ENCODE assay signal across 12 cellular contexts in genomic region chr1:109719337-109719837, GRCh38. TPM values are rescaled to one million over a fixed set of nuclear protein-coding genes. Genes with fewer than 3 reads are reported as not detected.
A peak's percentile ranks its signal among the peaks of the same experiment; 100 is the strongest.
DNase-seq lines count a peak whose midpoint lies in the region; ATAC-seq and TF ChIP-seq lines count a peak whose summit lies in the region.
"Had no signal": no experiment of that assay in that cellular context is flagged by ENCODE, and none has a peak within 500 bp of the region (broad histone marks: within the 10 kb centered on the region; RNA-seq: fewer than 3 reads in every experiment).

No MANE protein-coding gene starts in this region.

- peak; percentile 19 for DNase-seq in BJ (ENCODE audit: low read depth)
- DNase-seq in RKO (ENCODE audit: low spot score), result peak; percentile 48
- DNase-seq in fibroblast of mammary gland (ENCODE audit: low read depth), result peak; percentile 72
- no peak for DNase-seq in NK-92 treated with Interleukin-12 subunit alpha and Interleukin-12 subunit beta, amount 100 ng/mL, for 24 hours (lab: John Stamatoyannopoulos, UW)
- DNase-seq in COLO829 (ENCODE audit: low spot score), result no peak
- no peak for DNase-seq in left colon
- DNase-seq in coronary artery (ENCODE audit: low spot score), result no peak
- DNase-seq: activated CD4-positive, alpha-beta T cell treated with anti-CD3 and anti-CD28 coated beads, Interleukin-2, amount 10 ng/mL, durations not matched to agents 7 days and 5 days; NCI-H2081; SIG-M5 had no signal

- H3K4me3 ChIP-seq in BJ (ENCODE audit: low read depth, low read length), result no peak overlapping the region
- no peak overlapping the region for H3K4me3 ChIP-seq in fibroblast of mammary gland (ENCODE audit: control insufficient read depth, low read depth, low read length)
- H3K4me3 ChIP-seq in coronary artery, result no peak overlapping the region

- CTCF ChIA-PET in BJ (lab: Yijun Ruan, JAX), result interaction anchor here (1.1 to 1.6 kb wide), 2 partner anchors 79 to 186 kb away, joined by 3 to 4 read pairs; no protein-coding TSS in a partner anchor

- H3K27me3 ChIP-seq in BJ (ENCODE audit: control insufficient read depth, insufficient read depth, low read length), result no peaks in the 10 kb centered on the region

- H3K27ac ChIP-seq in coronary artery, result no peak overlapping the region

- TF ChIP-seq CTCF in BJ (IDR thresholded peaks at IDR 0.05; ENCODE audit: insufficient read depth, low read depth, low read length) (no peak), fibroblast of mammary gland (conservative IDR thresholded peaks at IDR 0.05; ENCODE audit: control insufficient read depth, insufficient read depth, low read depth, low read length) (no peak), coronary artery (IDR thresholded peaks at IDR 0.05) (no peak)

- ATAC-seq in GM19452 (IDR thresholded peaks at IDR 0.05; ENCODE audit: unreplicated experiment), result peak; percentile 67
- no peak for ATAC-seq in left colon

- intact Hi-C loops in left colon (cut with DNase I, micrococcal nuclease), result no loop called here

- POLR2A ChIA-PET in BJ (lab: Charles Lee), result no interaction called here

- no peaks in the 10 kb centered on the region for H3K36me3 ChIP-seq in BJ (ENCODE audit: control insufficient read depth, insufficient read depth, low read length)

RNA-seq across cellular contexts. Expression of gene GSTM5, which starts 7.3 kb away (rescaled TPM):
- 1.5 and 2.2 TPM in 2 replicates for polyA plus RNA-seq in BJ (2011; rRNA removed)
- 0.90 and 1.3 TPM in 2 replicates for polyA minus RNA-seq in BJ (2011; rRNA and poly(A)+ RNA removed)
- total RNA-seq in left colon, result 1 to 10 TPM in 1 of 2 donors, under 1 TPM in 1; 0.73 to 5.1 TPM
- total RNA-seq: kidney epithelial cell had no signal

RNA-seq across cellular contexts. Expression of gene GSTM3, which starts 21.5 kb away (rescaled TPM):
- polyA plus RNA-seq in BJ (2011; rRNA removed), result 113 and 172 TPM in 2 replicates
- polyA minus RNA-seq in BJ (2011; rRNA and poly(A)+ RNA removed), result 40.4 and 52.8 TPM in 2 replicates
- total RNA-seq in left colon, result 1 to 10 TPM; 4.1 to 8.7 TPM

RNA-seq across cellular contexts. Expression of gene GSTM1, which starts 31.8 kb away (rescaled TPM):
- polyA plus RNA-seq in BJ (2011; rRNA removed), result 0.47 and 1.0 TPM in 2 replicates
- not detected in 2 replicates for polyA minus RNA-seq in BJ (2011; rRNA and poly(A)+ RNA removed)
- total RNA-seq in left colon, result not detected

RNA-seq across cellular contexts. Expression of gene EPS8L3, which starts 44.3 kb away (rescaled TPM):
- not detected in 2 replicates for polyA plus RNA-seq in BJ (2011; rRNA removed)
- polyA minus RNA-seq in BJ (2011; rRNA and poly(A)+ RNA removed), result not detected in 2 replicates
- total RNA-seq in left colon, result 100 to 1,000 TPM; 327 to 349 TPM
- total RNA-seq: activated CD4-positive, alpha-beta T cell treated with anti-CD3 and anti-CD28 coated beads, Interleukin-2, amount 10 ng/mL, durations not matched to agents 7 days and 5 days had no signal

RNA-seq across cellular contexts. Expression of gene GSTM2, which starts 51.5 kb away (rescaled TPM):
- 49.0 and 62.3 TPM in 2 replicates for polyA plus RNA-seq in BJ (2011; rRNA removed)
- 16.3 and 26.2 TPM in 2 replicates for polyA minus RNA-seq in BJ (2011; rRNA and poly(A)+ RNA removed)
- 10 to 100 TPM; 22.5 to 37.8 TPM for total RNA-seq in left colon

Comparison
In these comparisons a context has a peak if more than half of its experiments do, and no peak if none do; other contexts are left out.
1. DNase-seq: peak in BJ (single experiment), RKO (single experiment) and fibroblast of mammary gland (single experiment); none in NK-92 treated with Interleukin-12 subunit alpha and Interleukin-12 subunit beta, amount 100 ng/mL, for 24 hours (single experiment), COLO829 (single experiment), left colon (0 of 2) and coronary artery (single experiment).